Comparison of ENCODE assay signal across 1 cellular context in the genomic region with DNA sequence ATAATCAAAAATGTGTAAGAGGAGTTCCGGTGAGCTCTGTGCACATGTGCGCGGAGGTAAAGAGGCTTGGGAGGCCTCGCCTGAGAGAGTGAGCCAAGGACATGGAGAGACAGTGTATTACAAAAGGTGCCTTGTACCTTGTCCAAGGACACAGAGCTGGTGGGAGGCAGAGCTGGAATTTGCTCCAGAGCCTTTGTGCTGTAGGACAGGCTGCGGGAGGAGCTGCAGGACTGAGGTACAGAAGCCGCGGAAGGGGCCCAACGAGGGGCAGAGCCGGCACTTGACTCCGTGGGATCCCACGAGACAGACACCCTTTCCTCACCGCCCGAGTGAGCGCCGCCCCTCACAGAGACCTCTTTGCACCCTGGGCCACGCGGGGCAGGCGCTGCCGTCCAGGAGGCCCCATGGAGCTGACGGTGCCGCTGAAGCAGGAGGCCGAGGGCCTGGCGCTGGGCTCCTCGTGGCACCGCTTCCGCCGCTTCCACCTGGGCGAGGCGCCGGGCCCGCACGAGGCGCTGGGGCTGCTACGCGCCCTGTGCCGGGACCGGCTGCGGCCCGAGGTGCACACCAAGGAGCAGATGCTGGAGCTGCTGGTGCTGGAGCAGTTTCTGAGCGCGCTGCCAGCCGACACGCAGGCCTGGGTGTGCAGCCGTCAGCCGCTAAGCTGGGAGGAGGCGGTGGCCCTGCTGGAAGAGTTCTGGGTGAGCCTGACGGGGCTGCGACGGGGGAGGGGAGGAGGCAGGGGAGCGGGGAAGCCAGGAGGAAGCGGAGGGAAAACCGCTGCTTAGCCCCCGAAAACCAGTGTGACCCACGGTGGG.
TF ChIP-seq lines count a peak whose summit lies in the region.

No MANE protein-coding gene starts in this region.

TF ChIP-seq in HepG2, 621 proteins besides CTCF, POLR2A, EP300 and RAD21 (continued from another document and continues in another):
- TF ChIP-seq ZNF839 (CRISPR knock-in tag; IDR thresholded peaks at IDR 0.05; ENCODE audit: borderline replicate concordance) (no peak), NFRKB (IDR thresholded peaks at IDR 0.05) (no peak), PHF20 (CRISPR knock-in tag; IDR thresholded peaks at IDR 0.05) (peak; percentile 26; the same call in 1 of the 2 replicates), ZKSCAN8 (CRISPR knock-in tag; IDR thresholded peaks at IDR 0.05; ENCODE audit: borderline replicate concordance) (0 out of 2 replicates have a peak, but pooled peaks have one; percentile 39), CBFB (CRISPR knock-in tag; IDR thresholded peaks at IDR 0.05) (peak; percentile 57; the same call in 1 of the 2 replicates), AGO2 (optimal IDR thresholded peaks at IDR 0.05; ENCODE audit: low read depth, low read length) (peak; percentile 97), FIP1L1 (IDR thresholded peaks at IDR 0.05; ENCODE audit: borderline replicate concordance, insufficient read depth, low read depth, low read length) (no peak; the same call in 1 of the 2 replicates), MIER3 (CRISPR knock-in tag; IDR thresholded peaks at IDR 0.05; ENCODE audit: borderline replicate concordance) (no peak; the same call in 1 of the 2 replicates), PHF8 (CRISPR knock-in tag; IDR thresholded peaks at IDR 0.05) (peak; percentile 90), ZSCAN25 (CRISPR knock-in tag; IDR thresholded peaks at IDR 0.05) (peak; percentile 57; the same call in 1 of the 2 replicates), NFE2 (CRISPR knock-in tag; IDR thresholded peaks at IDR 0.05) (no peak), KDM2A (CRISPR knock-in tag; IDR thresholded peaks at IDR 0.05; ENCODE audit: borderline replicate concordance, low read depth) (peak; percentile 46), SMYD3 (CRISPR knock-in tag; IDR thresholded peaks at IDR 0.05) (no peak), ZNF224 (CRISPR knock-in tag; IDR thresholded peaks at IDR 0.05) (0 out of 2 replicates have a peak, but pooled peaks have one; percentile 50), ATM (IDR thresholded peaks at IDR 0.05; ENCODE audit: borderline replicate concordance) (no peak), ZNF335 (CRISPR knock-in tag; IDR thresholded peaks at IDR 0.05) (no peak), HNRNPL (IDR thresholded peaks at IDR 0.05; ENCODE audit: low read depth, low read length) (no peak), FOXP4 (CRISPR knock-in tag; IDR thresholded peaks at IDR 0.05) (peak; percentile 56; the same call in 1 of the 2 replicates), PHF21A (CRISPR knock-in tag; IDR thresholded peaks at IDR 0.05) (peak; percentile 75), ZNF142 (CRISPR knock-in tag; IDR thresholded peaks at IDR 0.05) (peak; percentile 2; the same call in 1 of the 2 replicates), BRCA1 (CRISPR knock-in tag; IDR thresholded peaks at IDR 0.05) (no peak; the same call in 1 of the 2 replicates), ZMYM3 (CRISPR knock-in tag; IDR thresholded peaks at IDR 0.05) (peak; percentile 78), GPN1 (CRISPR knock-in tag; IDR thresholded peaks at IDR 0.05; ENCODE audit: borderline replicate concordance) (no peak), GTF2F1 (IDR thresholded peaks at IDR 0.05; ENCODE audit: low read length) (0 out of 2 replicates have a peak, but pooled peaks have one; percentile 33), ZNF354B (CRISPR knock-in tag; IDR thresholded peaks at IDR 0.05) (0 out of 2 replicates have a peak, but pooled peaks have one; percentile 14), ATF6 (CRISPR knock-in tag; conservative IDR thresholded peaks at IDR 0.05) (no peak), MXI1 (IDR thresholded peaks at IDR 0.05; ENCODE audit: borderline replicate concordance, low read depth, low read length) (peak; percentile 47; the same call in 2 of the 3 replicates), ZNF510 (CRISPR knock-in tag; IDR thresholded peaks at IDR 0.05; ENCODE audit: low read depth) (no peak), ZNF446 (CRISPR knock-in tag; IDR thresholded peaks at IDR 0.05) (peak; percentile 74; the same call in 1 of the 2 replicates), CBX5 (CRISPR knock-in tag; IDR thresholded peaks at IDR 0.05; ENCODE audit: borderline replicate concordance) (peak; percentile 55; the same call in 1 of the 2 replicates), HCFC1 (IDR thresholded peaks at IDR 0.05; ENCODE audit: low read depth, low read length) (no peak)
- TF ChIP-seq, protein P1, sequence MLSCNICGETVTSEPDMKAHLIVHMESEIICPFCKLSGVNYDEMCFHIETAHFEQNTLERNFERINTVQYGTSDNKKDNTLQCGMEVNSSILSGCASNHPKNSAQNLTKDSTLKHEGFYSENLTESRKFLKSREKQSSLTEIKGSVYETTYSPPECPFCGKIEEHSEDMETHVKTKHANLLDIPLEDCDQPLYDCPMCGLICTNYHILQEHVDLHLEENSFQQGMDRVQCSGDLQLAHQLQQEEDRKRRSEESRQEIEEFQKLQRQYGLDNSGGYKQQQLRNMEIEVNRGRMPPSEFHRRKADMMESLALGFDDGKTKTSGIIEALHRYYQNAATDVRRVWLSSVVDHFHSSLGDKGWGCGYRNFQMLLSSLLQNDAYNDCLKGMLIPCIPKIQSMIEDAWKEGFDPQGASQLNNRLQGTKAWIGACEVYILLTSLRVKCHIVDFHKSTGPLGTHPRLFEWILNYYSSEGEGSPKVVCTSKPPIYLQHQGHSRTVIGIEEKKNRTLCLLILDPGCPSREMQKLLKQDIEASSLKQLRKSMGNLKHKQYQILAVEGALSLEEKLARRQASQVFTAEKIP (CRISPR knock-in tag; IDR thresholded peaks at IDR 0.05; ENCODE audit: borderline replicate concordance) = no peak
- TF ChIP-seq, protein P2, sequence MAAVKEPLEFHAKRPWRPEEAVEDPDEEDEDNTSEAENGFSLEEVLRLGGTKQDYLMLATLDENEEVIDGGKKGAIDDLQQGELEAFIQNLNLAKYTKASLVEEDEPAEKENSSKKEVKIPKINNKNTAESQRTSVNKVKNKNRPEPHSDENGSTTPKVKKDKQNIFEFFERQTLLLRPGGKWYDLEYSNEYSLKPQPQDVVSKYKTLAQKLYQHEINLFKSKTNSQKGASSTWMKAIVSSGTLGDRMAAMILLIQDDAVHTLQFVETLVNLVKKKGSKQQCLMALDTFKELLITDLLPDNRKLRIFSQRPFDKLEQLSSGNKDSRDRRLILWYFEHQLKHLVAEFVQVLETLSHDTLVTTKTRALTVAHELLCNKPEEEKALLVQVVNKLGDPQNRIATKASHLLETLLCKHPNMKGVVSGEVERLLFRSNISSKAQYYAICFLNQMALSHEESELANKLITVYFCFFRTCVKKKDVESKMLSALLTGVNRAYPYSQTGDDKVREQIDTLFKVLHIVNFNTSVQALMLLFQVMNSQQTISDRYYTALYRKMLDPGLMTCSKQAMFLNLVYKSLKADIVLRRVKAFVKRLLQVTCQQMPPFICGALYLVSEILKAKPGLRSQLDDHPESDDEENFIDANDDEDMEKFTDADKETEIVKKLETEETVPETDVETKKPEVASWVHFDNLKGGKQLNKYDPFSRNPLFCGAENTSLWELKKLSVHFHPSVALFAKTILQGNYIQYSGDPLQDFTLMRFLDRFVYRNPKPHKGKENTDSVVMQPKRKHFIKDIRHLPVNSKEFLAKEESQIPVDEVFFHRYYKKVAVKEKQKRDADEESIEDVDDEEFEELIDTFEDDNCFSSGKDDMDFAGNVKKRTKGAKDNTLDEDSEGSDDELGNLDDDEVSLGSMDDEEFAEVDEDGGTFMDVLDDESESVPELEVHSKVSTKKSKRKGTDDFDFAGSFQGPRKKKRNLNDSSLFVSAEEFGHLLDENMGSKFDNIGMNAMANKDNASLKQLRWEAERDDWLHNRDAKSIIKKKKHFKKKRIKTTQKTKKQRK (IDR thresholded peaks at IDR 0.05; ENCODE audit: low read length) = no peak
- TF ChIP-seq, protein P3, sequence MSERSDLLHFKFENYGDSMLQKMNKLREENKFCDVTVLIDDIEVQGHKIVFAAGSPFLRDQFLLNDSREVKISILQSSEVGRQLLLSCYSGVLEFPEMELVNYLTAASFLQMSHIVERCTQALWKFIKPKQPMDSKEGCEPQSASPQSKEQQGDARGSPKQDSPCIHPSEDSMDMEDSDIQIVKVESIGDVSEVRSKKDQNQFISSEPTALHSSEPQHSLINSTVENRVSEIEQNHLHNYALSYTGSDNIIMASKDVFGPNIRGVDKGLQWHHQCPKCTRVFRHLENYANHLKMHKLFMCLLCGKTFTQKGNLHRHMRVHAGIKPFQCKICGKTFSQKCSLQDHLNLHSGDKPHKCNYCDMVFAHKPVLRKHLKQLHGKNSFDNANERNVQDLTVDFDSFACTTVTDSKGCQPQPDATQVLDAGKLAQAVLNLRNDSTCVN (CRISPR knock-in tag; IDR thresholded peaks at IDR 0.05; ENCODE audit: borderline replicate concordance) = peak; percentile 85; the same call in 1 of the 2 replicates
- TF ChIP-seq, protein P4, sequence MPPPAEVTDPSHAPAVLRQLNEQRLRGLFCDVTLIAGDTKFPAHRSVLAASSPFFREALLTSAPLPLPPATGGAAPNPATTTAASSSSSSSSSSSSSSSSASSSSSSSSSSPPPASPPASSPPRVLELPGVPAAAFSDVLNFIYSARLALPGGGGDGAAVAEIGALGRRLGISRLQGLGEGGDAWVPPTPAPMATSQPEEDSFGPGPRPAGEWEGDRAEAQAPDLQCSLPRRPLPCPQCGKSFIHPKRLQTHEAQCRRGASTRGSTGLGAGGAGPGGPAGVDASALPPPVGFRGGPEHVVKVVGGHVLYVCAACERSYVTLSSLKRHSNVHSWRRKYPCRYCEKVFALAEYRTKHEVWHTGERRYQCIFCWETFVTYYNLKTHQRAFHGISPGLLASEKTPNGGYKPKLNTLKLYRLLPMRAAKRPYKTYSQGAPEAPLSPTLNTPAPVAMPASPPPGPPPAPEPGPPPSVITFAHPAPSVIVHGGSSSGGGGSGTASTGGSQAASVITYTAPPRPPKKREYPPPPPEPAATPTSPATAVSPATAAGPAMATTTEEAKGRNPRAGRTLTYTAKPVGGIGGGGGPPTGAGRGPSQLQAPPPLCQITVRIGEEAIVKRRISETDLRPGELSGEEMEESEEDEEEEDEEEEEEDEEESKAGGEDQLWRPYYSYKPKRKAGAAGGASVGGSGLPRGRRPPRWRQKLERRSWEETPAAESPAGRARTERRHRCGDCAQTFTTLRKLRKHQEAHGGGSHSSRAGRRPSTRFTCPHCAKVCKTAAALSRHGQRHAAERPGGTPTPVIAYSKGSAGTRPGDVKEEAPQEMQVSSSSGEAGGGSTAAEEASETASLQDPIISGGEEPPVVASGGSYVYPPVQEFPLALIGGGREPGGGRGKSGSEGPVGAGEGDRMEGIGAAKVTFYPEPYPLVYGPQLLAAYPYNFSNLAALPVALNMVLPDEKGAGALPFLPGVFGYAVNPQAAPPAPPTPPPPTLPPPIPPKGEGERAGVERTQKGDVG (CRISPR knock-in tag; IDR thresholded peaks at IDR 0.05; ENCODE audit: borderline replicate concordance) = 0 out of 2 replicates have a peak, but pooled peaks have one; percentile 30
